ENCODE assay signal across 25 cellular contexts in genomic region chr12:118589162-118589561, GRCh38.
"Had no signal": no experiment of that assay in that cellular context is flagged by ENCODE, and none has a peak within 500 bp of the region (broad histone marks: within the 10 kb centered on the region; RNA-seq: fewer than 3 reads in every experiment).

No MANE protein-coding gene starts in this region.

- H3K27me3 ChIP-seq: SJSA1 had no signal

- H3K9me3 ChIP-seq: SJSA1 had no signal

- FAIRE-seq: RCC 7860 had no signal

- H3K4me1 ChIP-seq: SJSA1 had no signal

- DNase-seq: IMR-90, Karpas-422, KG1, MV-4-11, NCI-H1048, NCI-H1105, NCI-H1417, NCI-H1436 treated with DMSO at 0.1 percent for 48 hours, NCI-H187, NCI-H2029, NCI-H2081 treated with DMSO at 0.1 percent for 48 hours, NCI-H2171, NCI-H226, NCI-H446, NCI-H510A, NCI-H524 treated with DMSO at 0.1 percent for 48 hours, NCI-H69, NCI-H82, Right ventricle myocardium superior, RPMI8226, SIG-M5 had no signal

- H3K4me3 ChIP-seq: SJSA1, SK-N-MC had no signal

- H3K27ac ChIP-seq: HL-60, SJSA1, SK-N-MC had no signal

- H3K36me3 ChIP-seq: SJSA1 had no signal
